Comparison of ENCODE assay signal across 18 cellular contexts in the genomic region with DNA sequence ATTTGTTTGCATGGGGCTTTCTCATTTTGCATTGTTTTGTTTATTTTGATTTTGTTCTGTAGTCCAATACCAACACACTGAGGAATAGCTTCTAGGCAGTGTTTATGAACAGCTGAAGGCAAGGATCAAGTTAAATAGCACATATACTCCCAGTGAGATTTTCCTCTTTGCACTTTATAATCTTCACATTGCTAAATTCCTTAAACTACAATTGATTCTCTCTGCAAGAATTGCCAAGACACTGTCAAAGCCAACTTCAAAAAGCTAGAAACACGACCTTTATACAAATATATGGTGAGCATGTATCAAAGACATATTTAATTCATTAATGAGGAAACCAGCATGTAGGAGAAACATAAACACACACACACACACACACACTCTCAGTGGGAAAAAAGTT.
"Had no signal": no experiment of that assay in that cellular context is flagged by ENCODE, and none has a peak within 500 bp of the region (broad histone marks: within the 10 kb centered on the region; RNA-seq: fewer than 3 reads in every experiment).

No MANE protein-coding gene starts in this region.

- H3K27me3 Mint-ChIP-seq: naive B cell had no signal

- H3K27me3 ChIP-seq: esophagus squamous epithelium, hepatocyte, right lobe of liver, tibial artery, upper lobe of right lung, vagina had no signal

- ATAC-seq: left colon; psoas muscle; stimulated activated naive CD8-positive, alpha-beta T cell treated with anti-CD3 and anti-CD28 coated beads, Interleukin-15, Interleukin-2, amounts not matched to agents 100 U/mL and 50 U/mL, for 24 hours; upper lobe of right lung had no signal

- H3K36me3 ChIP-seq: esophagus squamous epithelium, right lobe of liver, tibial artery, upper lobe of right lung, vagina had no signal

- H3K27ac ChIP-seq: esophagus squamous epithelium, hepatocyte, psoas muscle, right lobe of liver, tibial artery, upper lobe of right lung, vagina had no signal

- H3K4me3 Mint-ChIP-seq: nephron progenitor cell; stimulated activated effector memory CD8-positive, alpha-beta T cell treated with anti-CD3 and anti-CD28 coated beads, Interleukin-12 subunit alpha, Interleukin-12 subunit beta, amount 100 ng/mL, for 72 hours had no signal

- H3K79me2 ChIP-seq: hepatocyte had no signal

- H3K9me3 Mint-ChIP-seq: stimulated activated effector memory CD8-positive, alpha-beta T cell treated with anti-CD3 and anti-CD28 coated beads, Interleukin-12 subunit alpha, Interleukin-12 subunit beta, amount 100 ng/mL, for 72 hours had no signal

- DNase-seq: dermis blood vessel endothelial cell; esophagus squamous epithelium; foreskin melanocyte; head of caudate nucleus; left colon; naive B cell; nephron progenitor cell; psoas muscle; retina; right lobe of liver; stimulated activated CD4-positive, alpha-beta T cell treated with anti-CD3 and anti-CD28 coated beads, Interleukin-4, amount 100 ng/mL, for 1 hour; stimulated activated CD8-positive, alpha-beta memory T cell treated with anti-CD3 and anti-CD28 coated beads, Interleukin-4, amount 100 ng/mL, for 48 hours; stimulated activated naive CD8-positive, alpha-beta T cell treated with anti-CD3 and anti-CD28 coated beads, Interleukin-15, Interleukin-2, amounts not matched to agents 100 U/mL and 50 U/mL, for 24 hours; tibial artery; upper lobe of right lung had no signal

- H3K4me3 ChIP-seq: esophagus squamous epithelium, hepatocyte, psoas muscle, right lobe of liver, tibial artery, upper lobe of right lung, vagina had no signal

- H3K4me1 ChIP-seq: psoas muscle, upper lobe of right lung, vagina had no signal

- H2AFZ ChIP-seq: hepatocyte had no signal

- H3K4me2 ChIP-seq: hepatocyte had no signal

- H3K9me3 ChIP-seq: esophagus squamous epithelium, psoas muscle, right lobe of liver, tibial artery, upper lobe of right lung, vagina had no signal

- H3K36me3 Mint-ChIP-seq: stimulated activated effector memory CD8-positive, alpha-beta T cell treated with anti-CD3 and anti-CD28 coated beads, Interleukin-12 subunit alpha, Interleukin-12 subunit beta, amount 100 ng/mL, for 72 hours had no signal
